Comparison of ENCODE assay signal across 1 cellular context in the genomic region with DNA sequence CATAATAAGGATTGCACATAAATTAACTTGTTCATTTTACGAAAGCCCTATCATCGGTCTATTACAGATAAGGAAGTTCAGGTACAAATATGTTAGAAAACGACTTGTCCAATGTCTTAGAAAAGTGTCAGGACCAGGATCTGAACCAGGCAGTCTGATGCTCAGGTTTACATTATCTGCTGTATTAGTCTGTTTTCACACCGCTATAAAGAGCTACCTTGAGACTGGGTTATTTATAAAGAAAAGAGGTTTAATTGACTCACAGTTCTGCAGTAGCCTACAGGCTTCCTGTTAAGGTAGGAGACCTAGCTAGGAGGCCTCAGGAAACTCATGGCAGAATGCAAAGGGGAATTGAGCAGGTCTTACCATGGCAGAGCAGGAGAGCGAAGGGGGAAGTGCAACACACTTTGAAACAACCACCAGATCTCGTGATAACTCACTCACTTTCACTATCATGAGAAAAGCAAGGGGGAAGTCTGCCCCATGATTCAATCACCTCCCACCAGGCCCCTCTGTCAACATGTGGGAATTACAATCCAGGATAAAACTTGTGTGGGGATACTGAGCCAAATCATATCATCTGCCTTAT.
A peak's percentile ranks its signal among the peaks of the same experiment; 100 is the strongest.
TF ChIP-seq lines count a peak whose summit lies in the region.

No MANE protein-coding gene starts in this region.

TF ChIP-seq in K562, 482 proteins besides CTCF, POLR2A, EP300 and RAD21 (continued from another document):
- TF ChIP-seq, protein P1, sequence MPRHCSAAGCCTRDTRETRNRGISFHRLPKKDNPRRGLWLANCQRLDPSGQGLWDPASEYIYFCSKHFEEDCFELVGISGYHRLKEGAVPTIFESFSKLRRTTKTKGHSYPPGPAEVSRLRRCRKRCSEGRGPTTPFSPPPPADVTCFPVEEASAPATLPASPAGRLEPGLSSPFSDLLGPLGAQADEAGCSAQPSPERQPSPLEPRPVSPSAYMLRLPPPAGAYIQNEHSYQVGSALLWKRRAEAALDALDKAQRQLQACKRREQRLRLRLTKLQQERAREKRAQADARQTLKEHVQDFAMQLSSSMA (CRISPR knock-in tag; IDR thresholded peaks at IDR 0.05), result no peak
- TF ChIP-seq ZNF766 (CRISPR knock-in tag; conservative IDR thresholded peaks at IDR 0.05) (peak; percentile 71; the same call in 1 of the 2 replicates), ZNF76 (CRISPR knock-in tag; IDR thresholded peaks at IDR 0.05; ENCODE audit: borderline replicate concordance) (no peak), KLF10 (CRISPR knock-in tag; IDR thresholded peaks at IDR 0.05) (no peak), SIRT6 (IDR thresholded peaks at IDR 0.05; ENCODE audit: low read depth, low read length) (no peak), PHF20 (IDR thresholded peaks at IDR 0.05; ENCODE audit: partially characterized antibody) (no peak)
- TF ChIP-seq, protein P2, sequence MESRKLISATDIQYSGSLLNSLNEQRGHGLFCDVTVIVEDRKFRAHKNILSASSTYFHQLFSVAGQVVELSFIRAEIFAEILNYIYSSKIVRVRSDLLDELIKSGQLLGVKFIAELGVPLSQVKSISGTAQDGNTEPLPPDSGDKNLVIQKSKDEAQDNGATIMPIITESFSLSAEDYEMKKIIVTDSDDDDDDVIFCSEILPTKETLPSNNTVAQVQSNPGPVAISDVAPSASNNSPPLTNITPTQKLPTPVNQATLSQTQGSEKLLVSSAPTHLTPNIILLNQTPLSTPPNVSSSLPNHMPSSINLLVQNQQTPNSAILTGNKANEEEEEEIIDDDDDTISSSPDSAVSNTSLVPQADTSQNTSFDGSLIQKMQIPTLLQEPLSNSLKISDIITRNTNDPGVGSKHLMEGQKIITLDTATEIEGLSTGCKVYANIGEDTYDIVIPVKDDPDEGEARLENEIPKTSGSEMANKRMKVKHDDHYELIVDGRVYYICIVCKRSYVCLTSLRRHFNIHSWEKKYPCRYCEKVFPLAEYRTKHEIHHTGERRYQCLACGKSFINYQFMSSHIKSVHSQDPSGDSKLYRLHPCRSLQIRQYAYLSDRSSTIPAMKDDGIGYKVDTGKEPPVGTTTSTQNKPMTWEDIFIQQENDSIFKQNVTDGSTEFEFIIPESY (CRISPR knock-in tag; IDR thresholded peaks at IDR 0.05), result no peak
- TF ChIP-seq, protein P3, sequence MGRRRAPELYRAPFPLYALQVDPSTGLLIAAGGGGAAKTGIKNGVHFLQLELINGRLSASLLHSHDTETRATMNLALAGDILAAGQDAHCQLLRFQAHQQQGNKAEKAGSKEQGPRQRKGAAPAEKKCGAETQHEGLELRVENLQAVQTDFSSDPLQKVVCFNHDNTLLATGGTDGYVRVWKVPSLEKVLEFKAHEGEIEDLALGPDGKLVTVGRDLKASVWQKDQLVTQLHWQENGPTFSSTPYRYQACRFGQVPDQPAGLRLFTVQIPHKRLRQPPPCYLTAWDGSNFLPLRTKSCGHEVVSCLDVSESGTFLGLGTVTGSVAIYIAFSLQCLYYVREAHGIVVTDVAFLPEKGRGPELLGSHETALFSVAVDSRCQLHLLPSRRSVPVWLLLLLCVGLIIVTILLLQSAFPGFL (CRISPR knock-in tag; IDR thresholded peaks at IDR 0.05), result no peak
